In the genomic region with DNA sequence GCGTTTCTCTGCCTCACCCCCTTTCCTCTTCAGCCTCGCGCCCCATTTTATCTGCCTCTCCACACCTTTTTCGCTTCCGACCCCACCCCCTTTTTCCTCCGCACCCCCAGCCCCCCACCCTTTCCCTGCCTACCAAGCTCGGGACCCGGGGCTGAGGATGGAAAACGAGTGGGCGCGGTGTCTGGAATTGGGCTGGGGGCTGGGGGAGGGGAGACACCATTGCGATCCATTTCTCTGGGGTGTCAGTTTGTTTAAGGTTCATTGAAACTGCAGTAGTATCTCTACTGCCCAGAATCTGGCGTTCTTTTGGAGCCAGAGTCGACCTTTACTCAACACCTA, we compare ENCODE assay signal across 8 cellular contexts. TPM values are rescaled to one million over a fixed set of nuclear protein-coding genes. Genes with fewer than 3 reads are reported as not detected.
DNase-seq lines count a peak whose midpoint lies in the region; ATAC-seq and TF ChIP-seq lines count a peak whose summit lies in the region.

No MANE protein-coding gene starts in this region.

- H4K8ac ChIP-seq in mesenchymal stem cell (ENCODE audit: low read length): no peak overlapping the region

- no peaks in the 10 kb centered on the region for H3K9me3 ChIP-seq in heart right ventricle
- H3K9me3 ChIP-seq in mammary epithelial cell (replicated peaks; ENCODE audit: insufficient read depth, low read length): no peaks in the 10 kb centered on the region
- H3K9me3 ChIP-seq in mesenchymal stem cell (ENCODE audit: control insufficient read depth, low read length): no peaks in the 10 kb centered on the region
- no peaks in the 10 kb centered on the region for H3K9me3 ChIP-seq in uterus

- H4K91ac ChIP-seq in mesenchymal stem cell (ENCODE audit: low read length): no peak overlapping the region

- peaks cover 33% of the 10 kb centered on the region for H3K79me2 ChIP-seq in mammary epithelial cell (ENCODE audit: insufficient read depth, low read length)

- H3K18ac ChIP-seq in mesenchymal stem cell (ENCODE audit: low read depth in 1 of 2, low read length in 2 of 2): peak overlapping the region in 1 of 2 experiments; percentile 88

- H4K20me1 ChIP-seq in mammary epithelial cell (ENCODE audit: insufficient read depth, low read length): no peaks in the 10 kb centered on the region

- H3K36me3 ChIP-seq in heart right ventricle (no peaks in the 10 kb centered on the region), mammary epithelial cell (ENCODE audit: insufficient read depth, low read length) (no peaks in the 10 kb centered on the region), mesenchymal stem cell (ENCODE audit: control insufficient read depth in 1 of 2, insufficient read depth in 2 of 2, low read depth in 1 of 2, low read length in 2 of 2) (no peaks in the 10 kb centered on the region), uterus (no peaks in the 10 kb centered on the region)

- no peak for TF ChIP-seq CTCF in heart right ventricle (IDR thresholded peaks at IDR 0.05)
- TF ChIP-seq CTCF in mammary epithelial cell (conservative IDR thresholded peaks at IDR 0.05 in 1 of 2, IDR thresholded peaks at IDR 0.05 in 1 of 2; ENCODE audit: extremely low read depth in 1 of 2, insufficient read depth in 1 of 2, low read depth in 1 of 2, low read length in 2 of 2): no peak
- TF ChIP-seq CTCF in uterus (IDR thresholded peaks at IDR 0.05): no peak

- peaks cover 0 to 28% (median 8%) of the 10 kb centered on the region in 9 donors for H3K4me1 ChIP-seq in heart right ventricle
- no peaks in the 10 kb centered on the region for H3K4me1 ChIP-seq in mammary epithelial cell (ENCODE audit: insufficient read depth, low read length)
- H3K4me1 ChIP-seq in mesenchymal stem cell (ENCODE audit: control insufficient read depth, insufficient read depth, low read depth, low read length): no peaks in the 10 kb centered on the region
- no peaks in the 10 kb centered on the region for H3K4me1 ChIP-seq in uterus

- H3K4me2 ChIP-seq in mammary epithelial cell (ENCODE audit: insufficient read depth, low read depth, low read length) (peak overlapping the region; percentile 77), mesenchymal stem cell (ENCODE audit: low read length, poor library complexity, severe bottlenecking) (peak overlapping the region; percentile 74)

- CTCF ChIA-PET in mammary epithelial cell (lab: Charles Lee; ENCODE audit: low non-redundant PET): no interaction called here

- peak in 2 of 8 donors; percentile 13 to 32 for ATAC-seq in heart right ventricle
- ATAC-seq in left ventricle myocardium superior: no peak

- intact Hi-C loops in heart right ventricle (cut with DNase I): no loop called here
- intact Hi-C loops in left ventricle myocardium superior (cut with micrococcal nuclease): no loop called here
- intact Hi-C loops in mammary epithelial cell (cut with micrococcal nuclease): loop anchor here (5.0 kb wide), 1 partner anchor 464 kb away; a partner anchor contains a TSS
- intact Hi-C loops in uterus (cut with DNase I; ENCODE audit: low total_unique reads): no loop called here

- no peak overlapping the region for H2BK120ac ChIP-seq in mesenchymal stem cell (ENCODE audit: low read depth, low read length)

- in situ Hi-C loops in mammary epithelial cell (cut with MboI; ENCODE audit: low sequenced_read_pairs in 2 of 2): no loop called here

- no peaks in the 10 kb centered on the region for H3K27me3 ChIP-seq in heart right ventricle
- no peaks in the 10 kb centered on the region for H3K27me3 ChIP-seq in mammary epithelial cell (ENCODE audit: insufficient read depth, low read length)
- no peaks in the 10 kb centered on the region for H3K27me3 ChIP-seq in mesenchymal stem cell (ENCODE audit: control insufficient read depth in 1 of 2, insufficient read depth in 1 of 2, low read length in 2 of 2)
- no peaks in the 10 kb centered on the region for H3K27me3 ChIP-seq in uterus

- no peak overlapping the region for H3K4ac ChIP-seq in mesenchymal stem cell (ENCODE audit: low read depth in 1 of 2, low read length in 2 of 2)

- no peak overlapping the region for H3K14ac ChIP-seq in mesenchymal stem cell (ENCODE audit: low read length in 2 of 2)

- peak overlapping the region; percentile 54 for H3K9ac ChIP-seq in mammary epithelial cell (ENCODE audit: insufficient read depth, low read length)
- H3K9ac ChIP-seq in mesenchymal stem cell (ENCODE audit: low read length): peak overlapping the region; percentile 88

- no peak overlapping the region for H2BK5ac ChIP-seq in mesenchymal stem cell (ENCODE audit: low read depth, low read length, poor library complexity, severe bottlenecking)

- H3K4me3 ChIP-seq in heart right ventricle: peak overlapping the region; percentile 60 to 87 (median 76)
- peak overlapping the region; percentile 62 to 70 (median 62) for H3K4me3 ChIP-seq in mammary epithelial cell (replicated peaks in 1 of 3; ENCODE audit: insufficient read depth in 1 of 3, low read depth in 2 of 3, low read length in 3 of 3)
- peak overlapping the region; percentile 79 to 87 for H3K4me3 ChIP-seq in mesenchymal stem cell (ENCODE audit: insufficient read depth in 1 of 2, low read depth in 1 of 2, low read length in 2 of 2)
- H3K4me3 ChIP-seq in uterus: peak overlapping the region; percentile 61 to 72

- dilution Hi-C loops in mammary epithelial cell (cut with HindIII; ENCODE audit: low sequenced_read_pairs): no loop called here

- no peak overlapping the region for H2BK15ac ChIP-seq in mesenchymal stem cell (ENCODE audit: low read depth, poor library complexity, severe bottlenecking)

- H3K27ac ChIP-seq in heart right ventricle (peak overlapping the region; percentile 24 to 88 (median 77)), mammary epithelial cell (ENCODE audit: insufficient read depth, low read depth, low read length) (peak overlapping the region; percentile 36), mesenchymal stem cell (ENCODE audit: low read length, poor library complexity, severe bottlenecking) (no peak overlapping the region), uterus (peak overlapping the region; percentile 87 to 91)

- H2AFZ ChIP-seq in mammary epithelial cell (ENCODE audit: low read depth, low read length): peak overlapping the region; percentile 75
- H2AFZ ChIP-seq in mesenchymal stem cell (ENCODE audit: low read depth, low read length): no peak overlapping the region

- TF ChIP-seq POLR2A in uterus (IDR thresholded peaks at IDR 0.05): no peak

- no peak overlapping the region for H2BK12ac ChIP-seq in mesenchymal stem cell (ENCODE audit: low read length in 2 of 2)

- H3K23ac ChIP-seq in mesenchymal stem cell (ENCODE audit: low read length in 2 of 2): no peak overlapping the region

- 0% methylated on average over 14 of the region's 14 CpGs for WGBS in heart right ventricle, 2 donors
- 40% methylated on average over 1 of the region's 14 CpGs for WGBS in mammary epithelial cell (ENCODE audit: low coverage, missing lambda C conversion rate)
- 0% methylated on average over 2 of the region's 14 CpGs for WGBS in mesenchymal stem cell

- BruUV-seq in mammary epithelial cell (replicated peaks; lab: Mats Ljungman, UMichigan): no TSS peak

- no peak overlapping the region for H2AK5ac ChIP-seq in mesenchymal stem cell (ENCODE audit: low read length, severe bottlenecking)

- DNase-seq in heart right ventricle: no peak
- DNase-seq in left ventricle myocardium superior: no peak
- no peak for DNase-seq in mammary epithelial cell
- no peak for DNase-seq in mesenchymal stem cell
- DNase-seq in uterus: no peak
- no peak for DNase-seq in NOMO-1 treated with dmso at 0.1 percent for 144 hours (lab: John Stamatoyannopoulos, UW; ENCODE audit: unreplicated experiment)
- no peak for DNase-seq in NCI-H510A (lab: John Stamatoyannopoulos, UW)
- no peak for DNase-seq in NCI-H128 (lab: John Stamatoyannopoulos, UW; ENCODE audit: unreplicated experiment)

- H3K79me1 ChIP-seq in mesenchymal stem cell (replicated peaks; ENCODE audit: low read length, poor library complexity, severe bottlenecking): peaks cover 1% of the 10 kb centered on the region

RNA-seq across cellular contexts. Expression of a gene that starts 0.7 kb away (rescaled TPM):
- total RNA-seq in heart right ventricle: 10 to 100 TPM; 12.9 to 18.5 (median 15.0) TPM
- 10 to 100 TPM; 11.7 to 12.2 TPM for polyA plus RNA-seq in heart right ventricle
- total RNA-seq in left ventricle myocardium superior: 17.3 TPM
- total RNA-seq in mammary epithelial cell: 10 to 100 TPM; 18.2 to 31.8 TPM
- 13.4 TPM for polyA plus RNA-seq in mammary epithelial cell
- 32.9 TPM for polyA minus RNA-seq in mammary epithelial cell
- 13.0 TPM for polyA plus RNA-seq in mesenchymal stem cell (2013, experiment 1 of 2)
- polyA plus RNA-seq in mesenchymal stem cell (2013, experiment 2 of 2): 12.6 TPM
- total RNA-seq in uterus: 10 to 100 TPM in 2 of 4 donors, 1 to 10 TPM in 2; 7.9 to 33.5 (median 13.7) TPM

RNA-seq across cellular contexts. Expression of a gene that starts 12.2 kb away (rescaled TPM):
- total RNA-seq in heart right ventricle: 10 to 100 TPM; 22.4 to 29.5 (median 26.4) TPM
- 10 to 100 TPM in 1 of 2 donors, 1 to 10 TPM in 1; 1.5 to 12.7 TPM for polyA plus RNA-seq in heart right ventricle
- total RNA-seq in left ventricle myocardium superior: 24.7 TPM
- total RNA-seq in mammary epithelial cell: 10 to 100 TPM; 24.7 to 28.3 TPM
- polyA plus RNA-seq in mammary epithelial cell: 14.0 TPM
- 13.2 TPM for polyA minus RNA-seq in mammary epithelial cell
- 23.4 TPM for polyA plus RNA-seq in mesenchymal stem cell (2013, experiment 1 of 2)
- 23.8 TPM for polyA plus RNA-seq in mesenchymal stem cell (2013, experiment 2 of 2)
- 10 to 100 TPM in 3 of 4 donors, 1 to 10 TPM in 1; 5.6 to 42.6 (median 23.1) TPM for total RNA-seq in uterus
